In the genomic region with DNA sequence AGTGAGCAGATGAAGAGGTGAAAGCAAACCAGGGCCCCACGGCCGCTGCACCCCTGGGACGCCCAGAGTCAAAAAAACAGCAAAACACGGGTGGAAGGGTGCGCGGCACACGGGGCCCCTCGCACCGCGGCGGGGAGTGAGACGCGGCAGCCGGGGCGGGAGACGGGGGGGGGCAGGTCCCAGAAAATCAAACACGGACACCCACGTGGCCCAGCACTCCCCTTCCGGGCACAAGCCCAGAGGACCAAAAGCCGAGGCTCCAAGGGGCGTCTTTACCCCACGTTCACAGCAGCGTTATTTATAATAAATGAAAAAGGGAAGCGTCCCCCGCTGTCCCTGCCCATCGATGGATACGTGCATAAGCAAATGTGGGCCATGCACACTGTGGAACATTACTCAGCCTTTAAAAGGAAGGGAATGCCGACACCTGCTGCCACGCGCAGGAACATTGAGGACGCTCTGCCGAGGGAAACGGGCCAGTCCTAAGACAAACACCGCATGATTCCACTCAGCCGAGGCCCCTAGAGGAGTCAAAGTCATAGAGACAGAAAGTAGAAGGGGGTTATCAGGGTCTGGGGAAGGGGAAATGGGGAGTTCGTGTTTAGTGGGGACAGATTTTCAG, we compare ENCODE assay signal across 8 cellular contexts. TPM values are rescaled to one million over a fixed set of nuclear protein-coding genes. Genes with fewer than 3 reads are reported as not detected.
DNase-seq lines count a peak whose midpoint lies in the region; ATAC-seq and TF ChIP-seq lines count a peak whose summit lies in the region.

No MANE protein-coding gene starts in this region.

- peak; percentile 20 for ATAC-seq in HG02759 (IDR thresholded peaks at IDR 0.05; ENCODE audit: unreplicated experiment)

- WGBS in prostate gland, result 35% methylated on average over 36 of the region's 36 CpGs

- H3K4me3 Mint-ChIP-seq in activated CD4-positive, alpha-beta T cell treated with anti-CD3 and anti-CD28 coated beads, Interleukin-2, amount 10 ng/mL, durations not matched to agents 7 days and 5 days, result peak overlapping the region; percentile 90

- H3K27ac ChIP-seq in prostate gland, result peak overlapping the region in 1 of 2 donors; percentile 29

- H3K36me3 ChIP-seq in prostate gland, result peaks cover 0 to 3% of the 10 kb centered on the region in 2 donors

- no peaks in the 10 kb centered on the region for H3K27me3 Mint-ChIP-seq in activated CD4-positive, alpha-beta T cell treated with anti-CD3 and anti-CD28 coated beads, Interleukin-2, amount 10 ng/mL, durations not matched to agents 7 days and 5 days

- peak; percentile 19 for DNase-seq in activated CD4-positive, alpha-beta T cell treated with anti-CD3 and anti-CD28 coated beads, Interleukin-2, amount 10 ng/mL, durations not matched to agents 7 days and 5 days
- DNase-seq in foreskin fibroblast, result no peak
- no peak for DNase-seq in prostate gland (ENCODE audit: low spot score)
- no peak for DNase-seq in NCI-H1092 (lab: John Stamatoyannopoulos, UW)
- no peak for DNase-seq in middle frontal gyrus (ENCODE audit: extremely low spot score, low spot score)
- no peak for DNase-seq in cerebellum (ENCODE audit: low spot score)

- intact Hi-C loops in prostate gland (cut with DNase I), result no loop called here

- H3K4me1 Mint-ChIP-seq in activated CD4-positive, alpha-beta T cell treated with anti-CD3 and anti-CD28 coated beads, Interleukin-2, amount 10 ng/mL, durations not matched to agents 7 days and 5 days, result peaks cover 18% of the 10 kb centered on the region

- H3K27ac Mint-ChIP-seq in activated CD4-positive, alpha-beta T cell treated with anti-CD3 and anti-CD28 coated beads, Interleukin-2, amount 10 ng/mL, durations not matched to agents 7 days and 5 days, result peak overlapping the region; percentile 90

- POLR2A ChIA-PET in activated CD4-positive, alpha-beta T cell treated with anti-CD3 and anti-CD28 coated beads, Interleukin-2, amount 10 ng/mL, durations not matched to agents 7 days and 5 days (lab: Charles Lee), result no interaction called here

- no peak for TF ChIP-seq POLR2A in prostate gland (IDR thresholded peaks at IDR 0.05)

- H3K27me3 ChIP-seq in prostate gland (replicated peaks; ENCODE audit: insufficient read depth), result no peaks in the 10 kb centered on the region

- no peaks in the 10 kb centered on the region for H3K9me3 Mint-ChIP-seq in activated CD4-positive, alpha-beta T cell treated with anti-CD3 and anti-CD28 coated beads, Interleukin-2, amount 10 ng/mL, durations not matched to agents 7 days and 5 days

- CTCF ChIA-PET in activated CD4-positive, alpha-beta T cell treated with anti-CD3 and anti-CD28 coated beads, Interleukin-2, amount 10 ng/mL, durations not matched to agents 7 days and 5 days (lab: Charles Lee), result no interaction called here

- peaks cover 6% of the 10 kb centered on the region for H3K4me1 ChIP-seq in prostate gland (replicated peaks)

- no peak for TF ChIP-seq CTCF in GM12875 (IDR thresholded peaks at IDR 0.05; ENCODE audit: borderline replicate concordance, insufficient read depth, low read depth, low read length)
- TF ChIP-seq CTCF in foreskin fibroblast (IDR thresholded peaks at IDR 0.05; ENCODE audit: low read depth, low read length), result no peak
- TF ChIP-seq CTCF in prostate gland (IDR thresholded peaks at IDR 0.05), result no peak

- peak overlapping the region; percentile 67 for H3K4me3 ChIP-seq in GM12875 (ENCODE audit: low read depth, low read length)
- peak overlapping the region; percentile 84 to 90 for H3K4me3 ChIP-seq in foreskin fibroblast (ENCODE audit: low read depth in 1 of 2, low read length in 2 of 2)
- peak overlapping the region; percentile 82 to 92 for H3K4me3 ChIP-seq in prostate gland

- peaks cover 10% of the 10 kb centered on the region for H3K36me3 Mint-ChIP-seq in activated CD4-positive, alpha-beta T cell treated with anti-CD3 and anti-CD28 coated beads, Interleukin-2, amount 10 ng/mL, durations not matched to agents 7 days and 5 days (ENCODE audit: low read depth)

- H3K9me3 ChIP-seq in prostate gland, result no peaks in the 10 kb centered on the region

RNA-seq across cellular contexts. Expression of a gene that starts 0.7 kb away (rescaled TPM):
- 100 to 1,000 TPM in 1 of 2 experiments, 10 to 100 TPM in 1; 77.9 to 115 TPM for total RNA-seq in activated CD4-positive, alpha-beta T cell treated with anti-CD3 and anti-CD28 coated beads, Interleukin-2, amount 10 ng/mL, durations not matched to agents 7 days and 5 days
- total RNA-seq in prostate gland (100 to 1,000 TPM; 156 to 179 TPM), cerebellum (61.8 TPM)

RNA-seq across cellular contexts. Expression of a gene that starts 3.7 kb away (rescaled TPM):
- not detected for total RNA-seq in activated CD4-positive, alpha-beta T cell treated with anti-CD3 and anti-CD28 coated beads, Interleukin-2, amount 10 ng/mL, durations not matched to agents 7 days and 5 days
- total RNA-seq in prostate gland, result not detected
- 1.4 TPM for total RNA-seq in cerebellum
